Comparison of ENCODE assay signal across 1 cellular context in the genomic region with DNA sequence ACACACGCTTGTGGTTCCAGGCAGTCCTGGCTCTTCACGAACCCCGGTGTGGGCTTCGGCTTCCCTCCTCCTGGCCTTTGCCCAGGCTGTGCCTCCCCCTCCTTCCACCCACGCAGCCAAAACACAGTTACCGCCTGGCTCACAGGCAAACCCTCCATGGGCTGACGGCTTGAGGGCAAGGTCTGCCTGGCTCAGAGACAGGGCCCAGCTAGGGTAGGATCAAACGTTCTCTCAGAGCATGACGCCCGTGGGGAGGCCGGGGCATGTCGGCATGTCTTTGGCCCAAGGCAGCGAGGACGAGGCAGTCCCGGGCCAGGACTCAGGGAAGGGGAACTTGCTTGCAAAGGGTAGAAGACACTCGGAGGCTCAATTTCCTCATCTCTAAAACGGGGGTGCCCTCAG.
TF ChIP-seq lines count a peak whose summit lies in the region.

No MANE protein-coding gene starts in this region.

TF ChIP-seq in HepG2, 621 proteins besides CTCF, POLR2A, EP300 and RAD21 (continued from another document and continues in another):
- TF ChIP-seq KIAA2018 (CRISPR knock-in tag; IDR thresholded peaks at IDR 0.05; ENCODE audit: borderline replicate concordance), result no peak
- TF ChIP-seq, protein P1, sequence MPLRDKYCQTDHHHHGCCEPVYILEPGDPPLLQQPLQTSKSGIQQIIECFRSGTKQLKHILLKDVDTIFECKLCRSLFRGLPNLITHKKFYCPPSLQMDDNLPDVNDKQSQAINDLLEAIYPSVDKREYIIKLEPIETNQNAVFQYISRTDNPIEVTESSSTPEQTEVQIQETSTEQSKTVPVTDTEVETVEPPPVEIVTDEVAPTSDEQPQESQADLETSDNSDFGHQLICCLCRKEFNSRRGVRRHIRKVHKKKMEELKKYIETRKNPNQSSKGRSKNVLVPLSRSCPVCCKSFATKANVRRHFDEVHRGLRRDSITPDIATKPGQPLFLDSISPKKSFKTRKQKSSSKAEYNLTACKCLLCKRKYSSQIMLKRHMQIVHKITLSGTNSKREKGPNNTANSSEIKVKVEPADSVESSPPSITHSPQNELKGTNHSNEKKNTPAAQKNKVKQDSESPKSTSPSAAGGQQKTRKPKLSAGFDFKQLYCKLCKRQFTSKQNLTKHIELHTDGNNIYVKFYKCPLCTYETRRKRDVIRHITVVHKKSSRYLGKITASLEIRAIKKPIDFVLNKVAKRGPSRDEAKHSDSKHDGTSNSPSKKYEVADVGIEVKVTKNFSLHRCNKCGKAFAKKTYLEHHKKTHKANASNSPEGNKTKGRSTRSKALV (CRISPR knock-in tag; IDR thresholded peaks at IDR 0.05), result no peak
- TF ChIP-seq ZNF234 (CRISPR knock-in tag; conservative IDR thresholded peaks at IDR 0.05), result no peak
- no peak for TF ChIP-seq MYPOP (CRISPR knock-in tag; IDR thresholded peaks at IDR 0.05)
- TF ChIP-seq KLF16 (CRISPR knock-in tag; IDR thresholded peaks at IDR 0.05), result no peak
- no peak for TF ChIP-seq ZNF749 (CRISPR knock-in tag; IDR thresholded peaks at IDR 0.05; ENCODE audit: borderline replicate concordance)
- TF ChIP-seq, protein P2, sequence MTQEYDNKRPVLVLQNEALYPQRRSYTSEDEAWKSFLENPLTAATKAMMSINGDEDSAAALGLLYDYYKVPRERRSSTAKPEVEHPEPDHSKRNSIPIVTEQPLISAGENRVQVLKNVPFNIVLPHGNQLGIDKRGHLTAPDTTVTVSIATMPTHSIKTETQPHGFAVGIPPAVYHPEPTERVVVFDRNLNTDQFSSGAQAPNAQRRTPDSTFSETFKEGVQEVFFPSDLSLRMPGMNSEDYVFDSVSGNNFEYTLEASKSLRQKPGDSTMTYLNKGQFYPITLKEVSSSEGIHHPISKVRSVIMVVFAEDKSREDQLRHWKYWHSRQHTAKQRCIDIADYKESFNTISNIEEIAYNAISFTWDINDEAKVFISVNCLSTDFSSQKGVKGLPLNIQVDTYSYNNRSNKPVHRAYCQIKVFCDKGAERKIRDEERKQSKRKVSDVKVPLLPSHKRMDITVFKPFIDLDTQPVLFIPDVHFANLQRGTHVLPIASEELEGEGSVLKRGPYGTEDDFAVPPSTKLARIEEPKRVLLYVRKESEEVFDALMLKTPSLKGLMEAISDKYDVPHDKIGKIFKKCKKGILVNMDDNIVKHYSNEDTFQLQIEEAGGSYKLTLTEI (CRISPR knock-in tag; conservative IDR thresholded peaks at IDR 0.05), result no peak
- no peak for TF ChIP-seq JARID2 (CRISPR knock-in tag; IDR thresholded peaks at IDR 0.05; ENCODE audit: insufficient replicate concordance)
- TF ChIP-seq ZNF782 (CRISPR knock-in tag; IDR thresholded peaks at IDR 0.05; ENCODE audit: borderline replicate concordance), result no peak
- TF ChIP-seq TMF1 (CRISPR knock-in tag; IDR thresholded peaks at IDR 0.05; ENCODE audit: low read depth), result no peak
- no peak; the same call in 1 of the 2 replicates for TF ChIP-seq ZNF121 (CRISPR knock-in tag; IDR thresholded peaks at IDR 0.05)
- no peak for TF ChIP-seq GTF2F1 (IDR thresholded peaks at IDR 0.05; ENCODE audit: low read length)
- TF ChIP-seq, protein P3, sequence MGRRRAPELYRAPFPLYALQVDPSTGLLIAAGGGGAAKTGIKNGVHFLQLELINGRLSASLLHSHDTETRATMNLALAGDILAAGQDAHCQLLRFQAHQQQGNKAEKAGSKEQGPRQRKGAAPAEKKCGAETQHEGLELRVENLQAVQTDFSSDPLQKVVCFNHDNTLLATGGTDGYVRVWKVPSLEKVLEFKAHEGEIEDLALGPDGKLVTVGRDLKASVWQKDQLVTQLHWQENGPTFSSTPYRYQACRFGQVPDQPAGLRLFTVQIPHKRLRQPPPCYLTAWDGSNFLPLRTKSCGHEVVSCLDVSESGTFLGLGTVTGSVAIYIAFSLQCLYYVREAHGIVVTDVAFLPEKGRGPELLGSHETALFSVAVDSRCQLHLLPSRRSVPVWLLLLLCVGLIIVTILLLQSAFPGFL (CRISPR knock-in tag; IDR thresholded peaks at IDR 0.05), result no peak
- no peak for TF ChIP-seq SIX4 (CRISPR knock-in tag; IDR thresholded peaks at IDR 0.05)
- TF ChIP-seq SALL2 (CRISPR knock-in tag; IDR thresholded peaks at IDR 0.05), result no peak
- no peak for TF ChIP-seq KLF9 (CRISPR knock-in tag; IDR thresholded peaks at IDR 0.05; ENCODE audit: low read depth)
- TF ChIP-seq MATR3 (CRISPR knock-in tag; IDR thresholded peaks at IDR 0.05), result no peak
- TF ChIP-seq NR2F2 (IDR thresholded peaks at IDR 0.05; ENCODE audit: borderline replicate concordance, low read depth), result no peak
- TF ChIP-seq, protein P4, sequence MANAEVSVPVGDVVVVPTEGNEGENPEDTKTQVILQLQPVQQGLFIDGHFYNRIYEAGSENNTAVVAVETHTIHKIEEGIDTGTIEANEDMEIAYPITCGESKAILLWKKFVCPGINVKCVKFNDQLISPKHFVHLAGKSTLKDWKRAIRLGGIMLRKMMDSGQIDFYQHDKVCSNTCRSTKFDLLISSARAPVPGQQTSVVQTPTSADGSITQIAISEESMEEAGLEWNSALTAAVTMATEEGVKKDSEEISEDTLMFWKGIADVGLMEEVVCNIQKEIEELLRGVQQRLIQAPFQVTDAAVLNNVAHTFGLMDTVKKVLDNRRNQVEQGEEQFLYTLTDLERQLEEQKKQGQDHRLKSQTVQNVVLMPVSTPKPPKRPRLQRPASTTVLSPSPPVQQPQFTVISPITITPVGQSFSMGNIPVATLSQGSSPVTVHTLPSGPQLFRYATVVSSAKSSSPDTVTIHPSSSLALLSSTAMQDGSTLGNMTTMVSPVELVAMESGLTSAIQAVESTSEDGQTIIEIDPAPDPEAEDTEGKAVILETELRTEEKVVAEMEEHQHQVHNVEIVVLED (CRISPR knock-in tag; IDR thresholded peaks at IDR 0.05; ENCODE audit: borderline replicate concordance), result 0 out of 2 replicates have a peak, but pooled peaks have one; percentile 18
- no peak for TF ChIP-seq ZNF761 (CRISPR knock-in tag; conservative IDR thresholded peaks at IDR 0.05)
- no peak for TF ChIP-seq ZNF143 (CRISPR knock-in tag; IDR thresholded peaks at IDR 0.05)
- TF ChIP-seq ZNF83 (CRISPR knock-in tag; IDR thresholded peaks at IDR 0.05; ENCODE audit: borderline replicate concordance), result no peak
- TF ChIP-seq RARA (CRISPR knock-in tag; IDR thresholded peaks at IDR 0.05), result 0 out of 2 replicates have a peak, but pooled peaks have one; percentile 16
- TF ChIP-seq, protein P5, sequence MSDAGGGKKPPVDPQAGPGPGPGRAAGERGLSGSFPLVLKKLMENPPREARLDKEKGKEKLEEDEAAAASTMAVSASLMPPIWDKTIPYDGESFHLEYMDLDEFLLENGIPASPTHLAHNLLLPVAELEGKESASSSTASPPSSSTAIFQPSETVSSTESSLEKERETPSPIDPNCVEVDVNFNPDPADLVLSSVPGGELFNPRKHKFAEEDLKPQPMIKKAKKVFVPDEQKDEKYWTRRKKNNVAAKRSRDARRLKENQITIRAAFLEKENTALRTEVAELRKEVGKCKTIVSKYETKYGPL (CRISPR knock-in tag; IDR thresholded peaks at IDR 0.05), result no peak
- TF ChIP-seq NCOA5 (CRISPR knock-in tag; IDR thresholded peaks at IDR 0.05), result no peak
- no peak; the same call in 1 of the 2 replicates for TF ChIP-seq FOXO1 (CRISPR knock-in tag; IDR thresholded peaks at IDR 0.05)
- TF ChIP-seq, protein P6, sequence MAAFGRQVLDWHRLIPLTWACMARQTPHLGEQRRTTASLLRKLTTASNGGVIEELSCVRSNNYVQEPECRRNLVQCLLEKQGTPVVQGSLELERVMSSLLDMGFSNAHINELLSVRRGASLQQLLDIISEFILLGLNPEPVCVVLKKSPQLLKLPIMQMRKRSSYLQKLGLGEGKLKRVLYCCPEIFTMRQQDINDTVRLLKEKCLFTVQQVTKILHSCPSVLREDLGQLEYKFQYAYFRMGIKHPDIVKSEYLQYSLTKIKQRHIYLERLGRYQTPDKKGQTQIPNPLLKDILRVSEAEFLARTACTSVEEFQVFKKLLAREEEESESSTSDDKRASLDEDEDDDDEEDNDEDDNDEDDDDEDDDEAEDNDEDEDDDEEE (CRISPR knock-in tag; IDR thresholded peaks at IDR 0.05), result no peak
- TF ChIP-seq, protein P7, sequence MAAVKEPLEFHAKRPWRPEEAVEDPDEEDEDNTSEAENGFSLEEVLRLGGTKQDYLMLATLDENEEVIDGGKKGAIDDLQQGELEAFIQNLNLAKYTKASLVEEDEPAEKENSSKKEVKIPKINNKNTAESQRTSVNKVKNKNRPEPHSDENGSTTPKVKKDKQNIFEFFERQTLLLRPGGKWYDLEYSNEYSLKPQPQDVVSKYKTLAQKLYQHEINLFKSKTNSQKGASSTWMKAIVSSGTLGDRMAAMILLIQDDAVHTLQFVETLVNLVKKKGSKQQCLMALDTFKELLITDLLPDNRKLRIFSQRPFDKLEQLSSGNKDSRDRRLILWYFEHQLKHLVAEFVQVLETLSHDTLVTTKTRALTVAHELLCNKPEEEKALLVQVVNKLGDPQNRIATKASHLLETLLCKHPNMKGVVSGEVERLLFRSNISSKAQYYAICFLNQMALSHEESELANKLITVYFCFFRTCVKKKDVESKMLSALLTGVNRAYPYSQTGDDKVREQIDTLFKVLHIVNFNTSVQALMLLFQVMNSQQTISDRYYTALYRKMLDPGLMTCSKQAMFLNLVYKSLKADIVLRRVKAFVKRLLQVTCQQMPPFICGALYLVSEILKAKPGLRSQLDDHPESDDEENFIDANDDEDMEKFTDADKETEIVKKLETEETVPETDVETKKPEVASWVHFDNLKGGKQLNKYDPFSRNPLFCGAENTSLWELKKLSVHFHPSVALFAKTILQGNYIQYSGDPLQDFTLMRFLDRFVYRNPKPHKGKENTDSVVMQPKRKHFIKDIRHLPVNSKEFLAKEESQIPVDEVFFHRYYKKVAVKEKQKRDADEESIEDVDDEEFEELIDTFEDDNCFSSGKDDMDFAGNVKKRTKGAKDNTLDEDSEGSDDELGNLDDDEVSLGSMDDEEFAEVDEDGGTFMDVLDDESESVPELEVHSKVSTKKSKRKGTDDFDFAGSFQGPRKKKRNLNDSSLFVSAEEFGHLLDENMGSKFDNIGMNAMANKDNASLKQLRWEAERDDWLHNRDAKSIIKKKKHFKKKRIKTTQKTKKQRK (IDR thresholded peaks at IDR 0.05; ENCODE audit: low read length), result no peak
- TF ChIP-seq IRF2 (CRISPR knock-in tag; IDR thresholded peaks at IDR 0.05), result no peak
- TF ChIP-seq ZNF12 (CRISPR knock-in tag; IDR thresholded peaks at IDR 0.05), result no peak
- no peak; the same call in 1 of the 2 replicates for TF ChIP-seq ZNF605 (CRISPR knock-in tag; IDR thresholded peaks at IDR 0.05)
- no peak for TF ChIP-seq FOXJ3 (CRISPR knock-in tag; IDR thresholded peaks at IDR 0.05; ENCODE audit: borderline replicate concordance)
- no peak for TF ChIP-seq CBX1 (IDR thresholded peaks at IDR 0.05; ENCODE audit: low read depth)
- no peak for TF ChIP-seq EHMT2 (IDR thresholded peaks at IDR 0.05; ENCODE audit: borderline replicate concordance, low read depth, low read length)
- 0 out of 2 replicates have a peak, but pooled peaks have one; percentile 17 for TF ChIP-seq HNF4G (IDR thresholded peaks at IDR 0.05; ENCODE audit: borderline replicate concordance, low read depth, low read length)
- TF ChIP-seq HNF4G (CRISPR knock-in tag; IDR thresholded peaks at IDR 0.05; ENCODE audit: borderline replicate concordance, low read depth), result 0 out of 2 replicates have a peak, but pooled peaks have one; percentile 38
- no peak for TF ChIP-seq DNMT1 (CRISPR knock-in tag; IDR thresholded peaks at IDR 0.05)
- TF ChIP-seq GZF1 (CRISPR knock-in tag; IDR thresholded peaks at IDR 0.05), result no peak
- no peak for TF ChIP-seq FOXK1 (CRISPR knock-in tag; IDR thresholded peaks at IDR 0.05; ENCODE audit: borderline replicate concordance, low read depth)
